Comparison of ENCODE assay signal across 38 cellular contexts in genomic region chrY:9018401-9018800, GRCh38.
"Had no signal": no experiment of that assay in that cellular context is flagged by ENCODE, and none has a peak within 500 bp of the region (broad histone marks: within the 10 kb centered on the region; RNA-seq: fewer than 3 reads in every experiment).

No MANE protein-coding gene starts in this region.

- H3K27ac ChIP-seq: adrenal gland, ascending aorta, body of pancreas, brain microvascular endothelial cell, breast epithelium, cardiac muscle cell had no signal

- H3K27me3 Mint-ChIP-seq: activated naive CD4-positive, alpha-beta T cell treated with anti-CD3 and anti-CD28 coated beads, Interleukin-2, amount 10 ng/mL, durations not matched to agents 7 days and 5 days; activated naive CD4-positive, alpha-beta T cell treated with anti-CD3 and anti-CD28 coated beads, Interleukin-2, amount 50 U/mL, for 24 hours; activated naive CD8-positive, alpha-beta T cell; activated naive CD8-positive, alpha-beta T cell treated with anti-CD3 and anti-CD28 coated beads for 36 hours; activated naive CD8-positive, alpha-beta T cell treated with anti-CD3 and anti-CD28 coated beads, Interleukin-2, amount 10 ng/mL, durations not matched to agents 7 days and 5 days; activated naive CD8-positive, alpha-beta T cell treated with anti-CD3 and anti-CD28 coated beads, Interleukin-2, amount 50 U/mL, for 24 hours; activated T-cell treated with anti-CD3 and anti-CD28 coated beads, Interleukin-2, amount 50 U/mL, for 24 hours; activated T-helper 17 cell treated with anti-CD3 and anti-CD28 coated beads, Interleukin-2, amount 50 U/mL, for 72 hours; brain; central memory CD8-positive, alpha-beta T cell had no signal

- ATAC-seq: activated naive CD4-positive, alpha-beta T cell treated with anti-CD3 and anti-CD28 coated beads, Interleukin-2, amount 50 U/mL, for 72 hours; activated naive CD8-positive, alpha-beta T cell treated with anti-CD3 and anti-CD28 coated beads, Interleukin-2, amount 50 U/mL, for 24 hours; activated T-cell treated with anti-CD3 and anti-CD28 coated beads, Interleukin-2, amount 50 U/mL, for 4 hours; activated T-cell treated with anti-CD3 and anti-CD28 coated beads, Interleukin-2, amount 50 U/mL, for 72 hours; activated T-helper 17 cell treated with anti-CD3 and anti-CD28 coated beads, Interleukin-2, amount 50 U/mL, for 72 hours; body of pancreas had no signal

- H3K4me3 ChIP-seq: adrenal gland, ascending aorta, body of pancreas, breast epithelium, cardiac muscle cell had no signal

- H3K27me3 ChIP-seq: adrenal gland, ascending aorta, body of pancreas, brain microvascular endothelial cell, breast epithelium, cardiac muscle cell had no signal

- H3K36me3 ChIP-seq: adrenal gland, ascending aorta, brain microvascular endothelial cell, breast epithelium, cardiac muscle cell had no signal

- H3K4me3 Mint-ChIP-seq: activated naive CD4-positive, alpha-beta T cell treated with anti-CD3 and anti-CD28 coated beads for 36 hours; activated naive CD4-positive, alpha-beta T cell treated with anti-CD3 and anti-CD28 coated beads, Interleukin-2, amount 10 ng/mL, durations not matched to agents 7 days and 5 days; activated naive CD4-positive, alpha-beta T cell treated with anti-CD3 and anti-CD28 coated beads, Interleukin-2, amount 50 U/mL, for 24 hours; activated naive CD8-positive, alpha-beta T cell; activated naive CD8-positive, alpha-beta T cell treated with anti-CD3 and anti-CD28 coated beads for 36 hours; activated naive CD8-positive, alpha-beta T cell treated with anti-CD3 and anti-CD28 coated beads, Interleukin-2, amount 10 ng/mL, durations not matched to agents 7 days and 5 days; activated naive CD8-positive, alpha-beta T cell treated with anti-CD3 and anti-CD28 coated beads, Interleukin-2, amount 50 U/mL, for 24 hours; activated T-cell treated with anti-CD3 and anti-CD28 coated beads, Interleukin-2, amount 50 U/mL, for 24 hours; activated T-cell treated with anti-CD3 and anti-CD28 coated beads, Interleukin-2, amount 50 U/mL, for 4 hours; activated T-cell treated with anti-CD3 and anti-CD28 coated beads, Interleukin-2, amount 50 U/mL, for 72 hours; activated T-helper 1 cell treated with anti-CD3 and anti-CD28 coated beads, Interleukin-12 subunit alpha, Interleukin-12 subunit beta, Interleukin-2, Interleukin-4 antibody, amounts not matched to agents 30 ng/mL and 10 ng/mL and 1 ng/mL, durations not matched to agents 14 hours and 24 hours and 36 hours; activated T-helper 17 cell treated with anti-CD3 and anti-CD28 coated beads, Interleukin-2, amount 50 U/mL, for 72 hours; brain; central memory CD8-positive, alpha-beta T cell had no signal

- H3K36me3 Mint-ChIP-seq: activated naive CD4-positive, alpha-beta T cell treated with anti-CD3 and anti-CD28 coated beads, Interleukin-2, amount 10 ng/mL, durations not matched to agents 7 days and 5 days; activated naive CD4-positive, alpha-beta T cell treated with anti-CD3 and anti-CD28 coated beads, Interleukin-2, amount 50 U/mL, for 24 hours; activated naive CD4-positive, alpha-beta T cell treated with anti-CD3 and anti-CD28 coated beads, Interleukin-2, amount 50 U/mL, for 72 hours; activated naive CD8-positive, alpha-beta T cell; activated naive CD8-positive, alpha-beta T cell treated with anti-CD3 and anti-CD28 coated beads for 36 hours; activated naive CD8-positive, alpha-beta T cell treated with anti-CD3 and anti-CD28 coated beads, Interleukin-2, amount 10 ng/mL, durations not matched to agents 7 days and 5 days; brain had no signal

- H3K27ac Mint-ChIP-seq: activated naive CD4-positive, alpha-beta T cell treated with anti-CD3 and anti-CD28 coated beads for 36 hours; activated naive CD4-positive, alpha-beta T cell treated with anti-CD3 and anti-CD28 coated beads, Interleukin-2, amount 10 ng/mL, durations not matched to agents 7 days and 5 days; activated naive CD4-positive, alpha-beta T cell treated with anti-CD3 and anti-CD28 coated beads, Interleukin-2, amount 50 U/mL, for 24 hours; activated naive CD4-positive, alpha-beta T cell treated with anti-CD3 and anti-CD28 coated beads, Interleukin-2, amount 50 U/mL, for 72 hours; activated naive CD8-positive, alpha-beta T cell; activated naive CD8-positive, alpha-beta T cell treated with anti-CD3 and anti-CD28 coated beads for 36 hours; activated naive CD8-positive, alpha-beta T cell treated with anti-CD3 and anti-CD28 coated beads, Interleukin-2, amount 10 ng/mL, durations not matched to agents 7 days and 5 days; activated naive CD8-positive, alpha-beta T cell treated with anti-CD3 and anti-CD28 coated beads, Interleukin-2, amount 50 U/mL, for 24 hours; activated T-cell treated with anti-CD3 and anti-CD28 coated beads, Interleukin-2, amount 50 U/mL, for 24 hours; activated T-cell treated with anti-CD3 and anti-CD28 coated beads, Interleukin-2, amount 50 U/mL, for 72 hours; activated T-helper 1 cell treated with anti-CD3 and anti-CD28 coated beads, Interleukin-12 subunit alpha, Interleukin-12 subunit beta, Interleukin-2, Interleukin-4 antibody, amounts not matched to agents 30 ng/mL and 10 ng/mL and 1 ng/mL, durations not matched to agents 14 hours and 24 hours and 36 hours; activated T-helper 17 cell treated with anti-CD3 and anti-CD28 coated beads, Interleukin-2, amount 50 U/mL, for 72 hours; activated T-helper 2 cell treated with anti-CD3 and anti-CD28 coated beads, Interferon-gamma antibody, Interleukin-2, Interleukin-4, amounts not matched to agents 10 μg/mL and 5 μg/mL and 100 μg/mL, durations not matched to agents 14 hours and 24 hours and 36 hours; brain had no signal

- H3K4me1 Mint-ChIP-seq: activated naive CD4-positive, alpha-beta T cell treated with anti-CD3 and anti-CD28 coated beads, Interleukin-2, amount 10 ng/mL, durations not matched to agents 7 days and 5 days; activated naive CD4-positive, alpha-beta T cell treated with anti-CD3 and anti-CD28 coated beads, Interleukin-2, amount 50 U/mL, for 24 hours; activated naive CD8-positive, alpha-beta T cell treated with anti-CD3 and anti-CD28 coated beads for 36 hours; activated naive CD8-positive, alpha-beta T cell treated with anti-CD3 and anti-CD28 coated beads, Interleukin-2, amount 10 ng/mL, durations not matched to agents 7 days and 5 days; activated naive CD8-positive, alpha-beta T cell treated with anti-CD3 and anti-CD28 coated beads, Interleukin-2, amount 50 U/mL, for 24 hours; activated T-helper 17 cell treated with anti-CD3 and anti-CD28 coated beads, Interleukin-2, amount 50 U/mL, for 72 hours; brain; central memory CD8-positive, alpha-beta T cell had no signal

- H3K4me1 ChIP-seq: adrenal gland, ascending aorta, body of pancreas, breast epithelium had no signal

- H3K9me3 ChIP-seq: adrenal gland, ascending aorta, body of pancreas, breast epithelium had no signal

- DNase-seq: activated effector memory CD4-positive, alpha-beta T cell treated with anti-CD3 and anti-CD28 coated beads, Interleukin-2, amount 50 U/mL, for 16 hours; activated effector memory CD4-positive, alpha-beta T cell treated with Interleukin-2 at 50 U/mL for 16 hours; activated gamma-delta T cell; activated gamma-delta T cell treated with Interleukin-2 at 50 U/mL for 16 hours; activated naive CD4-positive, alpha-beta T cell; activated naive CD4-positive, alpha-beta T cell treated with anti-CD3 and anti-CD28 coated beads for 36 hours; activated naive CD4-positive, alpha-beta T cell treated with anti-CD3 and anti-CD28 coated beads, Interleukin-2, amount 10 ng/mL, durations not matched to agents 7 days and 5 days; activated naive CD4-positive, alpha-beta T cell treated with anti-CD3 and anti-CD28 coated beads, Interleukin-2, amount 50 U/mL, for 16 hours; activated naive CD4-positive, alpha-beta T cell treated with Interleukin-2 at 50 U/mL for 16 hours; activated naive CD8-positive, alpha-beta T cell treated with anti-CD3 and anti-CD28 coated beads for 36 hours; activated naive CD8-positive, alpha-beta T cell treated with anti-CD3 and anti-CD28 coated beads, Interleukin-2, amount 10 ng/mL, durations not matched to agents 7 days and 5 days; activated naive CD8-positive, alpha-beta T cell treated with anti-CD3 and anti-CD28 coated beads, Interleukin-2, amount 50 U/mL, for 24 hours; activated T-cell treated with anti-CD3 and anti-CD28 coated beads, Interleukin-2, amount 50 U/mL, for 1 hour; activated T-cell treated with anti-CD3 and anti-CD28 coated beads, Interleukin-2, amount 50 U/mL, for 24 hours; activated T-cell treated with anti-CD3 and anti-CD28 coated beads, Interleukin-2, amount 50 U/mL, for 4 hours; activated T-cell treated with anti-CD3 and anti-CD28 coated beads, Interleukin-2, amount 50 U/mL, for 48 hours; activated T-cell treated with anti-CD3 and anti-CD28 coated beads, Interleukin-2, amount 50 U/mL, for 72 hours; adrenal gland; amniotic stem cell; amygdala; anterior cingulate cortex; aorta; body of pancreas; brain microvascular endothelial cell; caudate nucleus; central memory CD4-positive, alpha-beta T cell; cerebellar nuclear complex had no signal
